ENCODE assay signal across 20 cellular contexts in genomic region chr5:180214870-180215737, GRCh38. TPM values are rescaled to one million over a fixed set of nuclear protein-coding genes. Genes with fewer than 3 reads are reported as not detected.
A peak's percentile ranks its signal among the peaks of the same experiment; 100 is the strongest.
DNase-seq lines count a peak whose midpoint lies in the region; ATAC-seq and TF ChIP-seq lines count a peak whose summit lies in the region.
"Had no signal": no experiment of that assay in that cellular context is flagged by ENCODE, and none has a peak within 500 bp of the region (broad histone marks: within the 10 kb centered on the region; RNA-seq: fewer than 3 reads in every experiment).

No MANE protein-coding gene starts in this region.

- H3K27ac Mint-ChIP-seq in osteocyte (ENCODE audit: unreplicated experiment), result no peak overlapping the region
- H3K27ac Mint-ChIP-seq: CD8-positive, alpha-beta memory T cell; HFFc6 had no signal

- peaks cover 0 to 8% (median 0%) of the 10 kb centered on the region in 4 donors for H3K4me1 ChIP-seq in tibial artery
- H3K4me1 ChIP-seq: Caco-2, HAP-1 had no signal

- H3K4me3 ChIP-seq in WERI-Rb-1 (ENCODE audit: low read depth, low read length), result no peak overlapping the region
- no peak overlapping the region for H3K4me3 ChIP-seq in tibial artery
- H3K4me3 ChIP-seq: BLaER1, HAP-1 had no signal

- H3K36me3 ChIP-seq in WERI-Rb-1 (no peaks in the 10 kb centered on the region), tibial artery (no peaks in the 10 kb centered on the region)
- H3K36me3 ChIP-seq: BLaER1, HAP-1 had no signal

- H3K4me3 Mint-ChIP-seq in osteocyte (ENCODE audit: unreplicated experiment), result no peak overlapping the region
- H3K4me3 Mint-ChIP-seq: CD8-positive, alpha-beta memory T cell; HFFc6; IgD-negative memory B cell had no signal

- no peaks in the 10 kb centered on the region for H3K27me3 Mint-ChIP-seq in osteocyte (ENCODE audit: unreplicated experiment)

- no peaks in the 10 kb centered on the region for H3K36me3 Mint-ChIP-seq in osteocyte (ENCODE audit: unreplicated experiment)

- H3K9me3 Mint-ChIP-seq in osteocyte (ENCODE audit: unreplicated experiment), result peaks cover 28% of the 10 kb centered on the region

- peak; percentile 45 for DNase-seq in NCI-H82 (lab: John Stamatoyannopoulos, UW)
- DNase-seq in NCI-H82 treated with DMSO at 0.1 percent for 48 hours (lab: John Stamatoyannopoulos, UW; ENCODE audit: unreplicated experiment), result no peak
- DNase-seq in WERI-Rb-1, result peak; percentile 50
- DNase-seq in osteocyte (ENCODE audit: extremely low spot score, unreplicated experiment), result peak; percentile 81
- DNase-seq in tibial artery, result no peak
- no peak for DNase-seq in A172 (ENCODE audit: low spot score)
- DNase-seq: AML-193; Caco-2; CD8-positive, alpha-beta memory T cell; DMS53; GF-D8; GOT3; HFFc6; KG1 had no signal

- H3K27me3 ChIP-seq in WERI-Rb-1 (ENCODE audit: insufficient read depth, low read depth, severe bottlenecking) (no peaks in the 10 kb centered on the region), tibial artery (peaks cover 0 to 25% of the 10 kb centered on the region in 2 donors)
- H3K27me3 ChIP-seq: BLaER1 had no signal

- no peak overlapping the region for H3K27ac ChIP-seq in WERI-Rb-1
- no peak overlapping the region for H3K27ac ChIP-seq in tibial artery
- H3K27ac ChIP-seq: 22Rv1, BLaER1 had no signal

- H3K9me3 ChIP-seq in WERI-Rb-1 (ENCODE audit: severe bottlenecking) (no peaks in the 10 kb centered on the region), tibial artery (peaks cover 9 to 59% (median 49%) of the 10 kb centered on the region in 3 donors)
- H3K9me3 ChIP-seq: Caco-2, HAP-1 had no signal

- no peak for TF ChIP-seq CTCF in WERI-Rb-1 (IDR thresholded peaks at IDR 0.05; ENCODE audit: low read depth, low read length)
- TF ChIP-seq CTCF in osteocyte (IDR thresholded peaks at IDR 0.05), result no peak
- TF ChIP-seq CTCF in tibial artery (IDR thresholded peaks at IDR 0.05), result no peak

- intact Hi-C loops in tibial artery (cut with DNase I; ENCODE audit: low total_unique reads), result no loop called here

- no peaks in the 10 kb centered on the region for H3K4me1 Mint-ChIP-seq in osteocyte (ENCODE audit: unreplicated experiment)
- H3K4me1 Mint-ChIP-seq: CD8-positive, alpha-beta memory T cell had no signal

- no peak for ATAC-seq in GM18520 (IDR thresholded peaks at IDR 0.05; ENCODE audit: unreplicated experiment)

RNA-seq across cellular contexts. Expression of gene RASGEF1C, which starts 6.1 kb away (rescaled TPM):
- not detected in 2 replicates for total RNA-seq in osteocyte
- total RNA-seq in A172 (2014; rRNA removed; shearing (Covaris generic)), result 0.17 and 1.2 TPM in 2 replicates
- total RNA-seq: Caco-2; CD8-positive, alpha-beta memory T cell; HFFc6; HT-29 had no signal

Comparison
In these comparisons a context has a peak if more than half of its experiments do, and no peak if none do; other contexts are left out.
1. DNase-seq: peak in NCI-H82 (single experiment), WERI-Rb-1 (single experiment) and osteocyte (single experiment); none in NCI-H82 treated with DMSO at 0.1 percent for 48 hours (single experiment), tibial artery (0 of 2) and A172 (single experiment).